2 cellular contexts compared by ENCODE assay signal in the genomic region with DNA sequence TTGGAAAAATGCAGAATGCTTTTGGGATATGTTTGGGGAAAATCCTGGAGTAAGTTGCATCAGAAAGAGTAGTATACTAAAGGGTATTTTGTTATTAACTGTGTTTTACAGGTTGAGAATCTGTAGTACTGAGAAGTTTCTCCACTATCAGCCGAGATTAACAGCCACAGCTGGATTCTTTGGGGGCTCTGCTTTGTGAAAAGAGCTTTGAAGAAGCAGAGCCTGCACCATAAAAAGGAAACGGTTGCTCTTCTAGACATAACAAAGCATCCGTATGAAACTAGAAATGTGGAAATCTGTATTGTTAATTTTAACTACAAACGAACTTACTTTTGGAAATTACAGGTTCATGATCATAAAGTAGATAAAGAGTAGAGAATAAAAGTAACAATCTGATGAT.
TF ChIP-seq lines count a peak whose summit lies in the region.

No MANE protein-coding gene starts in this region.

TF ChIP-seq in IMR-90, 13 proteins besides CTCF, POLR2A, EP300 and RAD21:
- TF ChIP-seq MAZ (IDR thresholded peaks at IDR 0.05; ENCODE audit: borderline replicate concordance, low read depth, low read length) = no peak
- no peak for TF ChIP-seq NFE2L2 (IDR thresholded peaks at IDR 0.05; ENCODE audit: low read depth, low read length)
- no peak for TF ChIP-seq FOS (IDR thresholded peaks at IDR 0.05; ENCODE audit: low read depth, low read length)
- no peak for TF ChIP-seq RCOR1 (IDR thresholded peaks at IDR 0.05; ENCODE audit: insufficient replicate concordance, low read length)
- TF ChIP-seq CHD1 (IDR thresholded peaks at IDR 0.05; ENCODE audit: low read depth, low read length) = no peak
- TF ChIP-seq SMC3 (IDR thresholded peaks at IDR 0.05; ENCODE audit: low read depth, low read length) = no peak
- no peak for TF ChIP-seq BHLHE40 (IDR thresholded peaks at IDR 0.05; ENCODE audit: low read depth, low read length)
- TF ChIP-seq, protein P1, sequence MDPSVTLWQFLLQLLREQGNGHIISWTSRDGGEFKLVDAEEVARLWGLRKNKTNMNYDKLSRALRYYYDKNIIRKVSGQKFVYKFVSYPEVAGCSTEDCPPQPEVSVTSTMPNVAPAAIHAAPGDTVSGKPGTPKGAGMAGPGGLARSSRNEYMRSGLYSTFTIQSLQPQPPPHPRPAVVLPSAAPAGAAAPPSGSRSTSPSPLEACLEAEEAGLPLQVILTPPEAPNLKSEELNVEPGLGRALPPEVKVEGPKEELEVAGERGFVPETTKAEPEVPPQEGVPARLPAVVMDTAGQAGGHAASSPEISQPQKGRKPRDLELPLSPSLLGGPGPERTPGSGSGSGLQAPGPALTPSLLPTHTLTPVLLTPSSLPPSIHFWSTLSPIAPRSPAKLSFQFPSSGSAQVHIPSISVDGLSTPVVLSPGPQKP (IDR thresholded peaks at IDR 0.05; ENCODE audit: borderline replicate concordance, low read depth, low read length) = no peak
- TF ChIP-seq MXI1 (IDR thresholded peaks at IDR 0.05; ENCODE audit: borderline replicate concordance, low read depth, low read length) = no peak
- TF ChIP-seq USF2 (IDR thresholded peaks at IDR 0.05; ENCODE audit: low read depth, low read length) = no peak

TF ChIP-seq in WTC11, 78 proteins besides CTCF, POLR2A, EP300 and RAD21:
- TF ChIP-seq NFE2L1 (CRISPR knock-in tag; IDR thresholded peaks at IDR 0.05) (no peak), MLX (CRISPR knock-in tag; IDR thresholded peaks at IDR 0.05) (no peak), OVOL2 (CRISPR knock-in tag; IDR thresholded peaks at IDR 0.05; ENCODE audit: borderline replicate concordance) (no peak)
TF ChIP-seq in WTC11: peak in this region for 0.
